Comparison of ENCODE assay signal across 5 cellular contexts in the genomic region with DNA sequence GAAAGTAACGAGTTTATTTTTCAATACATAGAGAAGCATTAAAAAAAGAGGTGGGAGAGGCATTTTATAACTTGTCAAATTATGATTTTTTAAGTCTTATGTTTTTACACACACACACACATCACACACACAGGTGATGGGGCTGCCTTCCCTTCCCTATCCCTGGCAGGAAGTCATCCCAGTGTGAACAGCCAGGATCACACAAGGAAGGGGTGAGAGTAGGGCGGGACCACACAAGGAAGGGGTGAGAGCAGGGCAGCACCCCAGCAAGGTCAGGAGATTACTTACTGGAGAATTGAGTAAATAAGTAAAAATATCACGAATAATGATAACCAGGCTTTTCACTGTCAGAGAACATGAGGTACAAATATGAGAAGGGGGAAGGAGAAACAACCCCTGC.
"Had no signal": no experiment of that assay in that cellular context is flagged by ENCODE, and none has a peak within 500 bp of the region (broad histone marks: within the 10 kb centered on the region; RNA-seq: fewer than 3 reads in every experiment).

No MANE protein-coding gene starts in this region.

- H3K27ac ChIP-seq: HL-60 had no signal

- ATAC-seq: HepG2, K562 had no signal

- H3K27ac Mint-ChIP-seq: IgD-negative memory B cell had no signal

- DNase-seq: IMR-90 had no signal

- H3K27me3 Mint-ChIP-seq: IgD-negative memory B cell had no signal

- H3K4me1 Mint-ChIP-seq: IgD-negative memory B cell had no signal

- H3K4me3 Mint-ChIP-seq: IgD-negative memory B cell had no signal

- H3K4me3 ChIP-seq: K562 had no signal
